Comparison of ENCODE assay signal across 9 cellular contexts in the genomic region with DNA sequence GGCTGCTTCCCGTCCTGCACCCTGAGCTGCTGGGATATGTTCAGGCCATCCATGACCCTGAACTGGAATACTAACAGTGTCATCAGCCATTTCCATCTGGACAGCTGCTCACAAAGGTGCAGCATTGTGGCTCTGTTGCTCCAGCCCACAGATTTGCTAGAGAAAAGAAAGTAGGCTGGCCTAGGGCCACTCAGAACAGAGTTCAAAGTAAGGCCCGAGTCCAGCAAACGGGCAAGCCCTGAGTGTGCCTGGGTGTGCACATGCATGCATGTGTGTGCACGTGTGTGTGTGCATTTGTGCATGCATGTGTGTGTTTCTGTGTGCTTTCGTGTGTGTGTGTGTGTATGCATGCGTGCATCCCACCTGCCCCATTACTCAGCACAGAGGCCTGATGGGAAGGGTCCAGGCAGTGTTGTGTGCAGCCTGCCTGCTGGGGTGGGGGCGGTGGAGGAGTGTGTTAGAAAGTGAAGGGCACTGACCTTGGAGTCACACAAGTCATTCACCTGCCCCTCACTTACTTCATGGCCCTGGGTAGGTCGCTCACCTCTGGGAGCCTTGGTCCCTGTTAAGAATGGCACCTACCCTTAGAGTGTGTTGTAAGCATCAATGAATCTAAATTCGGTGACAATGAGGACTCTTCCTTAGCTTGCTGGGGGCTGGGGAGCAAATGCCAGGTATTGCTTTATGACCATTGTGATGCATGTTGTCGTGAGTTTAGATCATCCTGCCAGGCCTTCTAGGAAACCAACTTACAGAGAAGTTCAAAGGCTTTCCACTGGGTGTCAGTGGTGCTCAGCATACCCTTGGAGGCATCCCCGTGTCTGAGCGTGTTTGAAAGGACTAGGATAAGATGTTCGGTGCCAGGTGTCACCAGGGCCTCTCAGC. TPM values are rescaled to one million over a fixed set of nuclear protein-coding genes. Genes with fewer than 3 reads are reported as not detected.
DNase-seq lines count a peak whose midpoint lies in the region; ATAC-seq, FAIRE-seq and TF ChIP-seq lines count a peak whose summit lies in the region.
"Had no signal": no experiment of that assay in that cellular context is flagged by ENCODE, and none has a peak within 500 bp of the region (broad histone marks: within the 10 kb centered on the region; RNA-seq: fewer than 3 reads in every experiment).

No MANE protein-coding gene starts in this region.

- peak in 5 of 6 experiments; percentile 1 to 39 (median 19) for DNase-seq in stimulated activated naive CD4-positive, alpha-beta T cell (lab: John Stamatoyannopoulos, UW)
- DNase-seq in stimulated activated naive CD4-positive, alpha-beta T cell treated with Interleukin-2 at 50 U/mL for 16 hours (lab: John Stamatoyannopoulos, UW) = no peak
- DNase-seq in NCI-H1092 (lab: John Stamatoyannopoulos, UW) = peak; percentile 63
- peak; percentile 77 for DNase-seq in SK-N-SH
- DNase-seq in coronary artery (ENCODE audit: low spot score) = no peak
- peak; percentile 50 for DNase-seq in HepG2 (ENCODE audit: low spot score)
- DNase-seq in type B pancreatic cell (ENCODE audit: extremely low spot score, unreplicated experiment) = no peak

- H3K4me2 ChIP-seq in SK-N-SH = no peak overlapping the region
- H3K4me2 ChIP-seq in HepG2 (ENCODE audit: low read depth, low read length) = no peak overlapping the region

- no peak for TF ChIP-seq EP300 in SK-N-SH (IDR thresholded peaks at IDR 0.05; ENCODE audit: borderline replicate concordance in 1 of 2, low read depth in 1 of 2, low read length in 1 of 2)
- TF ChIP-seq EP300 in HepG2 (IDR thresholded peaks at IDR 0.05; ENCODE audit: low read depth in 2 of 2, low read length in 2 of 2) = no peak
- TF ChIP-seq EP300 in HepG2 (CRISPR knock-in tag; IDR thresholded peaks at IDR 0.05; ENCODE audit: borderline replicate concordance) = no peak

- TF ChIP-seq POLR2A in HepG2 (IDR thresholded peaks at IDR 0.05; ENCODE audit: insufficient read depth in 1 of 2, low read depth in 2 of 2, low read length in 2 of 2) = no peak

- BruUV-seq in HepG2 (replicated peaks; lab: Mats Ljungman, UMichigan) = no TSS peak

- H3K27me3 ChIP-seq in SK-N-SH (ENCODE audit: insufficient read depth) (no peaks in the 10 kb centered on the region), HepG2 (ENCODE audit: control insufficient read depth in 1 of 2, insufficient read depth in 2 of 2, low read length in 2 of 2) (peaks cover 0 to 4% of the 10 kb centered on the region in 2 experiments; a peak in 3 of 5 replicates)

- peaks cover 2% of the 10 kb centered on the region for H3K9me3 Mint-ChIP-seq in type B pancreatic cell

- H3K36me3 Mint-ChIP-seq in type B pancreatic cell = no peaks in the 10 kb centered on the region

- H3K9me2 ChIP-seq in SK-N-SH = no peaks in the 10 kb centered on the region

- H3K27ac Mint-ChIP-seq in type B pancreatic cell = no peak overlapping the region

- H2AFZ ChIP-seq in SK-N-SH (ENCODE audit: low read depth) (no peak overlapping the region), HepG2 (ENCODE audit: low read length) (no peak overlapping the region)

- peak; percentile 92 for TF ChIP-seq RAD21 in SK-N-SH (IDR thresholded peaks at IDR 0.05; ENCODE audit: low read length)
- TF ChIP-seq RAD21 in HepG2 (CRISPR knock-in tag; IDR thresholded peaks at IDR 0.05) = peak; percentile 52

- no peaks in the 10 kb centered on the region for H3K4me1 Mint-ChIP-seq in type B pancreatic cell (ENCODE audit: unreplicated experiment)

- H3K4me1 ChIP-seq in SK-N-SH (ENCODE audit: control insufficient read depth in 1 of 2, insufficient read depth in 2 of 2, low read depth in 1 of 2, low read length in 1 of 2) = no peaks in the 10 kb centered on the region; a peak in 1 of 4 replicates
- no peaks in the 10 kb centered on the region for H3K4me1 ChIP-seq in HepG2 (ENCODE audit: insufficient read depth, low read length)

- ATAC-seq in HepG2 (peak; percentile 93), HG02763 (IDR thresholded peaks at IDR 0.05; ENCODE audit: unreplicated experiment) (no peak)

- H4K20me1 ChIP-seq in SK-N-SH (ENCODE audit: insufficient read depth) = no peaks in the 10 kb centered on the region
- no peaks in the 10 kb centered on the region; the same call in 1 of the 2 replicates for H4K20me1 ChIP-seq in HepG2 (ENCODE audit: insufficient read depth, low read length)

- no peaks in the 10 kb centered on the region for H3F3A ChIP-seq in SK-N-SH (replicated peaks; ENCODE audit: insufficient read depth)

- H3K9ac ChIP-seq in SK-N-SH (no peak overlapping the region), HepG2 (ENCODE audit: insufficient read depth, low read depth, low read length) (no peak overlapping the region)

- peak; percentile 76 for FAIRE-seq in HepG2 (lab: Jason Lieb, UNC)

- TF ChIP-seq CTCF in SK-N-SH (IDR thresholded peaks at IDR 0.05) (peak; percentile 59), coronary artery (IDR thresholded peaks at IDR 0.05) (peak; percentile 35), HepG2 (CRISPR knock-in tag; IDR thresholded peaks at IDR 0.05) (peak; percentile 72), type B pancreatic cell (conservative IDR thresholded peaks at IDR 0.05) (peak; percentile 78)

- H3K9me3 ChIP-seq in SK-N-SH = 0 out of 2 replicates have a peak, but pooled peaks cover 4% of the 10 kb centered on the region
- H3K9me3 ChIP-seq in HepG2 (ENCODE audit: low read length) = no peaks in the 10 kb centered on the region; the same call in 1 of the 2 replicates

- H3K4me3 ChIP-seq in SK-N-SH (ENCODE audit: low read depth in 2 of 2, low read length in 1 of 2) (no peak overlapping the region), coronary artery (no peak overlapping the region), HepG2 (replicated peaks in 1 of 3; ENCODE audit: insufficient read depth in 1 of 3, low read depth in 2 of 3, low read length in 3 of 3) (no peak overlapping the region)

- H3K27me3 Mint-ChIP-seq in type B pancreatic cell = peaks cover 11% of the 10 kb centered on the region

- in situ Hi-C loops in HepG2 (cut with HindIII; ENCODE audit: extremely low pct_ligation_motif_present, low pct_unique_long_range_greater_than_20kb) = loop anchor here (5.0 kb wide), 2 partner anchors 165 to 225 kb away; no protein-coding TSS in a partner anchor

- H3K4me3 Mint-ChIP-seq in type B pancreatic cell = no peak overlapping the region

- intact Hi-C loops in HepG2 (cut with micrococcal nuclease; ENCODE audit: unreplicated experiment) = loop anchor here (1.0 kb wide), 2 partner anchors 166 to 223 kb away; no protein-coding TSS in a partner anchor

- 50% methylated on average over 11 of the region's 13 CpGs for WGBS in SK-N-SH (ENCODE audit: low lambda C conversion rate)
- WGBS in HepG2 (ENCODE audit: low lambda C conversion rate) = 7% methylated on average over 6 of the region's 13 CpGs

- H3K27ac ChIP-seq in SK-N-SH (ENCODE audit: low read depth in 2 of 2, low read length in 1 of 2) = no peak overlapping the region
- no peak overlapping the region for H3K27ac ChIP-seq in coronary artery
- no peak overlapping the region for H3K27ac ChIP-seq in HepG2 (ENCODE audit: extremely low read length, insufficient read depth, low read length)

- POLR2A ChIA-PET in SK-N-SH (lab: Yijun Ruan, JAX) = no interaction called here
- POLR2A ChIA-PET in HepG2 (lab: Yijun Ruan, JAX) = no interaction called here

- CTCF ChIA-PET in SK-N-SH (lab: Yijun Ruan, JAX) (interaction anchor here (0.6 to 8.8 kb wide), 35 partner anchors 8 to 250 kb away, joined by 3 to 170 read pairs (median 4); a partner anchor contains a TSS), HepG2 (lab: Yijun Ruan, JAX; ENCODE audit: low intra/inter-chr PET ratio, low total read pairs) (interaction anchor here (0.8 to 1.8 kb wide), 3 partner anchors 164 to 223 kb away, joined by 3 to 10 read pairs (median 10); no protein-coding TSS in a partner anchor)

- H3K36me3 ChIP-seq in SK-N-SH (replicated peaks in 1 of 2; ENCODE audit: control insufficient read depth in 1 of 2, insufficient read depth in 2 of 2, low read length in 1 of 2) (no peaks in the 10 kb centered on the region), HepG2 (replicated peaks in 1 of 2; ENCODE audit: control insufficient read depth in 1 of 2, insufficient read depth in 2 of 2, low read length in 2 of 2) (no peaks in the 10 kb centered on the region)

- H3K79me2 ChIP-seq in SK-N-SH (ENCODE audit: insufficient read depth) (no peaks in the 10 kb centered on the region), HepG2 (ENCODE audit: insufficient read depth, low read length) (no peaks in the 10 kb centered on the region)

TF ChIP-seq in SK-N-SH, 30 proteins besides CTCF, POLR2A, EP300 and RAD21 (continues in another document):
- 0 out of 2 replicates have a peak, but pooled peaks have one; percentile 10 for TF ChIP-seq NRF1 (IDR thresholded peaks at IDR 0.05; ENCODE audit: low read depth, low read length)
- no peak for TF ChIP-seq CHD2 (IDR thresholded peaks at IDR 0.05; ENCODE audit: low read length, partially characterized antibody)

TF ChIP-seq in HepG2, 621 proteins besides CTCF, POLR2A, EP300 and RAD21 (continues in another document):
- TF ChIP-seq ZNF570 (CRISPR knock-in tag; IDR thresholded peaks at IDR 0.05; ENCODE audit: borderline replicate concordance) = no peak
- TF ChIP-seq SMC3 (IDR thresholded peaks at IDR 0.05; ENCODE audit: low read length) = peak; percentile 52
- no peak for TF ChIP-seq ZNF256 (CRISPR knock-in tag; conservative IDR thresholded peaks at IDR 0.05)

RNA-seq across cellular contexts. Expression of a gene that starts 53.2 kb away (rescaled TPM):
- polyA plus RNA-seq in SK-N-SH (2012; rRNA removed) (not detected in 2 replicates), HepG2 (2011; rRNA removed) (not detected in 2 replicates)
- not detected in 2 replicates for polyA plus RNA-seq in SK-N-SH (2012; cell fraction: cytosol; rRNA removed)
- not detected in 2 replicates for polyA plus RNA-seq in SK-N-SH (2012; cell fraction: nucleus; rRNA removed)
- total RNA-seq in HepG2 (2016; rRNA removed; fragmentation: Illumina TruSeq; extraction: Trizol) (not detected in 2 replicates), type B pancreatic cell (ENCODE audit: low replicate concordance) (0.12 and 0.14 TPM in 2 replicates)
- total RNA-seq in HepG2 (2016; cell fraction: cytosol; rRNA removed; fragmentation: Illumina TruSeq; extraction: Trizol; ENCODE audit: low read depth) = 0.09 TPM in 1 of 2 replicates, not detected in the other
- total RNA-seq in HepG2 (2016; cell fraction: insoluble cytoplasmic fraction; rRNA removed; fragmentation: Illumina TruSeq; extraction: Trizol) = not detected in 2 replicates
- total RNA-seq in HepG2 (2016; cell fraction: membrane; rRNA removed; fragmentation: Illumina TruSeq; extraction: Trizol) = not detected in 2 replicates
- total RNA-seq in HepG2 (2016; cell fraction: nucleus; rRNA removed; fragmentation: Illumina TruSeq; extraction: Trizol) = not detected in 2 replicates
- not detected in 2 replicates for polyA plus RNA-seq in HepG2 (2011; cell fraction: cytosol; rRNA removed)
- not detected in 2 replicates for polyA plus RNA-seq in HepG2 (2011; cell fraction: nucleus; rRNA removed)
- not detected in 2 replicates for polyA plus RNA-seq in HepG2 (2012)
- polyA plus RNA-seq in HepG2 (2016; cell fraction: cytosol; fragmentation: Illumina TruSeq; extraction: Trizol; ENCODE audit: low read depth) = not detected in 2 replicates
- not detected in 2 replicates for polyA plus RNA-seq in HepG2 (2016; cell fraction: insoluble cytoplasmic fraction; fragmentation: Illumina TruSeq; extraction: Trizol; ENCODE audit: low read depth)
- not detected in 2 replicates for polyA plus RNA-seq in HepG2 (2016; cell fraction: membrane; fragmentation: Illumina TruSeq; extraction: Trizol; ENCODE audit: low read depth)
- not detected in 2 replicates for polyA plus RNA-seq in HepG2 (2016; cell fraction: nucleus; fragmentation: Illumina TruSeq; extraction: Trizol; ENCODE audit: insufficient read depth, low read depth)
- not detected in 2 replicates for polyA minus RNA-seq in HepG2 (2011; rRNA and poly(A)+ RNA removed; ENCODE audit: low replicate concordance)
- polyA minus RNA-seq in HepG2 (2011; cell fraction: cytosol; rRNA and poly(A)+ RNA removed) = not detected in 2 replicates
- polyA minus RNA-seq in HepG2 (2011; cell fraction: nucleus; rRNA and poly(A)+ RNA removed) = not detected in 2 replicates
- total RNA-seq: urinary bladder had no signal
- polyA plus RNA-seq: urinary bladder had no signal

Comparison
In these comparisons a context has a peak if more than half of its experiments do, and no peak if none do; other contexts are left out.
1. DNase-seq: peak in stimulated activated naive CD4-positive, alpha-beta T cell (5 of 6), NCI-H1092 (single experiment), SK-N-SH (single experiment) and HepG2 (single experiment); none in stimulated activated naive CD4-positive, alpha-beta T cell treated with Interleukin-2 at 50 U/mL for 16 hours (single experiment), coronary artery (single experiment) and type B pancreatic cell (single experiment).
2. Peak in every context shown above with its lines, with median percentiles within 50 percentile points of each other: CTCF ChIP-seq.